25 cellular contexts compared by ENCODE assay signal in the genomic region with DNA sequence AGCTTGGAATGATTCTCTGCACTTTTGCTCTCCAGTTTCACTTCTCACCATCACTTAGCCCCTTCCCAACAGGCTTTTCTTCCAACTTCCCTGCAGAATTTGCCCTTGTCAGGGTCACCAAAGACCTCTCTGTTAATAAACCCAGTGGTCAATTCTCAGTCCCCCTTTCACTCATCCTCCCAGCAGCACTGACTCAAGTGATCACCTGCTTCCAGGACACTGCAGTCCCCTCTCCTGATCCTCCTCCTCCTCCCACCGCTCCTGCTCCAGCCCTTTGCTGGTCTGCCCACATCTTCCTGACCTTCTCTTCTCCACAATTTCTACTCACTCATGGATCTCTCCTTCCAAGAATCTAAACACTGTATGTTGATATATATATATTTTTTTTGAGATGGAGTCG. TPM values are rescaled to one million over a fixed set of nuclear protein-coding genes. Genes with fewer than 3 reads are reported as not detected.
"Had no signal": no experiment of that assay in that cellular context is flagged by ENCODE, and none has a peak within 500 bp of the region (broad histone marks: within the 10 kb centered on the region; RNA-seq: fewer than 3 reads in every experiment).

No MANE protein-coding gene starts in this region.

- H3K27me3 ChIP-seq: ascending aorta, cardiac muscle cell, colonic mucosa had no signal

- H3K4me1 Mint-ChIP-seq: activated CD4-positive, alpha-beta T cell treated with anti-CD3 and anti-CD28 coated beads for 36 hours had no signal

- ATAC-seq: activated CD4-positive, alpha-beta T cell treated with anti-CD3 and anti-CD28 coated beads for 36 hours; activated CD8-positive, alpha-beta T cell treated with anti-CD3 and anti-CD28 coated beads, Interleukin-2, amount 10 ng/mL, durations not matched to agents 7 days and 5 days; activated T-cell treated with anti-CD3 and anti-CD28 coated beads, Interleukin-2, amount 50 U/mL, for 72 hours had no signal

- H3K36me3 Mint-ChIP-seq: activated CD4-positive, alpha-beta memory T cell treated with anti-CD3 and anti-CD28 coated beads for 36 hours had no signal

- H3K36me3 ChIP-seq: ascending aorta, breast epithelium, cardiac muscle cell, colonic mucosa had no signal

- H3K4me3 Mint-ChIP-seq: activated CD4-positive, alpha-beta memory T cell treated with anti-CD3 and anti-CD28 coated beads for 36 hours; activated CD4-positive, alpha-beta T cell treated with anti-CD3 and anti-CD28 coated beads for 36 hours; activated CD4-positive, alpha-beta T cell treated with anti-CD3 and anti-CD28 coated beads, Interleukin-2, amount 10 ng/mL, durations not matched to agents 24 days and 14 days; activated CD8-positive, alpha-beta T cell treated with anti-CD3 and anti-CD28 coated beads, Interleukin-2, amount 10 ng/mL, durations not matched to agents 7 days and 5 days; activated naive CD8-positive, alpha-beta T cell; activated T-cell treated with anti-CD3 and anti-CD28 coated beads, Interleukin-2, amount 50 U/mL, for 24 hours; activated T-cell treated with anti-CD3 and anti-CD28 coated beads, Interleukin-2, amount 50 U/mL, for 72 hours; brain had no signal

- H3K27ac Mint-ChIP-seq: activated CD4-positive, alpha-beta memory T cell treated with anti-CD3 and anti-CD28 coated beads for 36 hours; activated CD4-positive, alpha-beta T cell treated with anti-CD3 and anti-CD28 coated beads for 36 hours; activated CD4-positive, alpha-beta T cell treated with anti-CD3 and anti-CD28 coated beads, Interleukin-2, amount 10 ng/mL, durations not matched to agents 24 days and 14 days; activated CD8-positive, alpha-beta T cell treated with anti-CD3 and anti-CD28 coated beads, Interleukin-2, amount 10 ng/mL, durations not matched to agents 7 days and 5 days; activated naive CD8-positive, alpha-beta T cell; activated T-cell treated with anti-CD3 and anti-CD28 coated beads, Interleukin-2, amount 50 U/mL, for 24 hours; activated T-cell treated with anti-CD3 and anti-CD28 coated beads, Interleukin-2, amount 50 U/mL, for 72 hours; brain had no signal

- DNase-seq: activated CD4-positive, alpha-beta memory T cell treated with anti-CD3 and anti-CD28 coated beads for 36 hours; activated CD4-positive, alpha-beta T cell treated with anti-CD3 and anti-CD28 coated beads for 36 hours; activated CD4-positive, alpha-beta T cell treated with anti-CD3 and anti-CD28 coated beads, Interleukin-2, amount 10 ng/mL, durations not matched to agents 24 days and 14 days; activated CD4-positive, CD25-positive, alpha-beta regulatory T cell; activated CD4-positive, CD25-positive, alpha-beta regulatory T cell treated with anti-CD3 and anti-CD28 coated beads, Interleukin-2, amount 50 U/mL, for 72 hours; activated CD8-positive, alpha-beta T cell treated with anti-CD3 and anti-CD28 coated beads, Interleukin-2, amount 10 ng/mL, durations not matched to agents 7 days and 5 days; activated gamma-delta T cell; activated naive CD4-positive, alpha-beta T cell; activated naive CD4-positive, alpha-beta T cell treated with anti-CD3 and anti-CD28 coated beads, Interleukin-2, amount 50 U/mL, for 16 hours; activated T-cell treated with anti-CD3 and anti-CD28 coated beads for 4 hours; activated T-cell treated with anti-CD3 and anti-CD28 coated beads, Interleukin-2, amount 50 U/mL, for 24 hours; activated T-cell treated with anti-CD3 and anti-CD28 coated beads, Interleukin-2, amount 50 U/mL, for 72 hours; central memory CD4-positive, alpha-beta T cell; cerebellar nuclear complex; colonic mucosa; effector CD8-positive, alpha-beta T cell; foreskin fibroblast; T-helper 2 cell had no signal

- H3K4me1 ChIP-seq: ascending aorta, breast epithelium, colonic mucosa had no signal

- H3K27ac ChIP-seq: ascending aorta, breast epithelium, cardiac muscle cell, colonic mucosa, epithelial cell of prostate had no signal

- H3K4me3 ChIP-seq: ascending aorta, breast epithelium, cardiac muscle cell, colonic mucosa had no signal

- H3K9me3 ChIP-seq: colonic mucosa had no signal

RNA-seq across cellular contexts. Expression of gene SHISAL1, which starts 57.9 kb away (rescaled TPM):
- total RNA-seq: activated CD4-positive, alpha-beta memory T cell treated with anti-CD3 and anti-CD28 coated beads for 36 hours; activated CD4-positive, alpha-beta T cell treated with anti-CD3 and anti-CD28 coated beads for 36 hours; activated CD4-positive, alpha-beta T cell treated with anti-CD3 and anti-CD28 coated beads, Interleukin-2, amount 10 ng/mL, durations not matched to agents 24 days and 14 days; activated CD8-positive, alpha-beta T cell treated with anti-CD3 and anti-CD28 coated beads, Interleukin-2, amount 10 ng/mL, durations not matched to agents 7 days and 5 days; activated T-cell treated with anti-CD3 and anti-CD28 coated beads, Interleukin-2, amount 50 U/mL, for 72 hours; T-helper 1 cell treated with Interleukin-12 subunit alpha and Interleukin-12 subunit beta and Interleukin-4 antibody, amounts not matched to agents 30 ng/mL and 1 ng/mL, for 36 hours had no signal
